8 cellular contexts compared by ENCODE assay signal in the genomic region with DNA sequence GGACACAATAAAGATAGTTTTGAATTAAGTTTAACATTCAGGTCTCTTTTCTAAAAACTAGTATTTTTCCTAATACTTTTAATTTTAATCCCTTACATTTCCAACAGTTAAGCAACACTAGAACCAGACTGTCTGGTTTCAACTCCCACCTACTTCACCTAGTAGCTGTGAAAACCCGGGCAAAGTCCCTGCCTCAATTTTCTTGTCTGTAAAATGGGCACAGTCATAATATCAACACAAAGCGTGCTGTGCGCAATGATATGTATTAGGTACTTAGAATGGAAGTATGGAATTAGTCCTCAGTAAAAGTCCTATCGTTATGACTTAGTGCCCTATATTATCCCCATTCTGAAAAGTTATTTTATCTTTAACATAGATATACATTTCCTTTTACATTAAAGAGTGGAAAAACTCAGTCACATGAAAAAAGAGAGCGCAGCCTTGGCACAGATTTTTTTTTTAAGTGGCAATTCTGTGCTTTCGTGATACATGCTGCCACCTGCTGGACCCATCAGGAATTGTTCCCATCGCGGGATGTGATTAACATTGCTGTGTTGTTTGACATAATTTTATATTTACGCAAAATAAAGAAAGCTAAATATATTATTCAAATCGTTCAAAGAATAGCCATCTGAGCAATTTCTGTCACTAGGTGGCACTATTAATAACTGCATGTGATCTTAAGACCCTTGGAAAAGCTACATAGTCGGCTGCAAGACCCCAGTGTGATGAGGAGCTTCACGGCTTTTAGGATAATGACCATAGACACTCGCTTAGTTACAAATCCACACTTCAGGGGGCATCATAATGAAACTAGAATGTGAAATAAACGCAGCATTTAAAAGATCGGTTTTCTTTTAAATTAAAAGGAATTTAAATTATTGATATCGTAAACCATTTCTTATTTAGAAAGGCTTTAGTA. TPM values are rescaled to one million over a fixed set of nuclear protein-coding genes. Genes with fewer than 3 reads are reported as not detected.
DNase-seq lines count a peak whose midpoint lies in the region; ATAC-seq, FAIRE-seq and TF ChIP-seq lines count a peak whose summit lies in the region.

No MANE protein-coding gene starts in this region.

- peak; percentile 61 for FAIRE-seq in frontal cortex (lab: Jason Lieb, UNC)
- peak; percentile 63 for FAIRE-seq in pancreas (lab: Jason Lieb, UNC)

- DNase-seq in Right ventricle myocardium superior (peak; percentile 67), cardiac septum (ENCODE audit: low spot score) (no peak), HPDE6-E6E7 (ENCODE audit: extremely low spot score) (peak; percentile 21), OCI-M1 (lab: John Stamatoyannopoulos, UW) (peak; percentile 73), frontal cortex (ENCODE audit: low spot score in 2 of 2) (peak; percentile 5 to 41), pancreas (peak in 5 of 6 donors; percentile 28 to 79 (median 66)), ureter (ENCODE audit: low spot score) (peak; percentile 52)
- peak; percentile 11 to 15 for DNase-seq in activated T-helper 1 cell treated with anti-CD3 and anti-CD28 coated beads, Interleukin-2, amount 50 U/mL, for 16 hours (ENCODE audit: low read depth in 1 of 2, low spot score in 1 of 2)

- peak overlapping the region in 2 of 4 donors; percentile 4 to 65 for H3K27ac ChIP-seq in pancreas

- H3K27me3 ChIP-seq in pancreas = no peaks in the 10 kb centered on the region

- peak; percentile 62 to 85 (median 78) for TF ChIP-seq CTCF in pancreas (IDR thresholded peaks at IDR 0.05)

- 30 to 31% methylated on average over 16 of the region's 16 CpGs for WGBS in pancreas, 2 donors

- intact Hi-C loops in Right ventricle myocardium superior (cut with DNase I) = loop anchor here (2.0 kb wide), 1 partner anchor 945 kb away; no protein-coding TSS in a partner anchor
- intact Hi-C loops in cardiac septum (cut with DNase I) = loop anchor here (2.0 kb wide), 1 partner anchor 945 kb away; no protein-coding TSS in a partner anchor
- intact Hi-C loops in pancreas (cut with DNase I) = loop anchor here in 1 of 3 donors (10.0 kb wide), 1 partner anchor 941 kb away; no protein-coding TSS in a partner anchor

- ATAC-seq in Right ventricle myocardium superior (ENCODE audit: poor library complexity) (no peak), pancreas (peak; percentile 74 to 87 (median 80))

- H3K9me3 ChIP-seq in pancreas = no peaks in the 10 kb centered on the region

- H3K36me3 ChIP-seq in pancreas = no peaks in the 10 kb centered on the region

- peaks cover 9 to 20% (median 14%) of the 10 kb centered on the region in 3 donors for H3K4me1 ChIP-seq in pancreas

- H3K4me3 ChIP-seq in pancreas = no peak overlapping the region

RNA-seq across cellular contexts. Expression of a gene that starts 59.9 kb away (rescaled TPM):
- total RNA-seq in Right ventricle myocardium superior (6.5 TPM), cardiac septum (11.4 TPM), frontal cortex (15.1 TPM), pancreas (1 to 10 TPM; 1.6 to 5.8 (median 3.1) TPM), ureter (7.7 TPM)
- 1 to 10 TPM; 5.0 to 7.1 TPM for polyA plus RNA-seq in pancreas
